ENCODE assay signal across 1 cellular context in genomic region chr4:190106611-190107480, GRCh38.
A peak's percentile ranks its signal among the peaks of the same experiment; 100 is the strongest.
TF ChIP-seq lines count a peak whose summit lies in the region.

No MANE protein-coding gene starts in this region.

TF ChIP-seq in HepG2, 621 proteins besides CTCF, POLR2A, EP300 and RAD21:
- TF ChIP-seq ZBTB37 (CRISPR knock-in tag; IDR thresholded peaks at IDR 0.05), result 0 out of 2 replicates have a peak, but pooled peaks have one; percentile 11
- peak; percentile 37 for TF ChIP-seq ZNF18 (CRISPR knock-in tag; IDR thresholded peaks at IDR 0.05; ENCODE audit: insufficient replicate concordance)
- TF ChIP-seq NR1H2 (CRISPR knock-in tag; IDR thresholded peaks at IDR 0.05; ENCODE audit: borderline replicate concordance, low read depth), result 0 out of 2 replicates have a peak, but pooled peaks have one; percentile 32
